In the genomic region with DNA sequence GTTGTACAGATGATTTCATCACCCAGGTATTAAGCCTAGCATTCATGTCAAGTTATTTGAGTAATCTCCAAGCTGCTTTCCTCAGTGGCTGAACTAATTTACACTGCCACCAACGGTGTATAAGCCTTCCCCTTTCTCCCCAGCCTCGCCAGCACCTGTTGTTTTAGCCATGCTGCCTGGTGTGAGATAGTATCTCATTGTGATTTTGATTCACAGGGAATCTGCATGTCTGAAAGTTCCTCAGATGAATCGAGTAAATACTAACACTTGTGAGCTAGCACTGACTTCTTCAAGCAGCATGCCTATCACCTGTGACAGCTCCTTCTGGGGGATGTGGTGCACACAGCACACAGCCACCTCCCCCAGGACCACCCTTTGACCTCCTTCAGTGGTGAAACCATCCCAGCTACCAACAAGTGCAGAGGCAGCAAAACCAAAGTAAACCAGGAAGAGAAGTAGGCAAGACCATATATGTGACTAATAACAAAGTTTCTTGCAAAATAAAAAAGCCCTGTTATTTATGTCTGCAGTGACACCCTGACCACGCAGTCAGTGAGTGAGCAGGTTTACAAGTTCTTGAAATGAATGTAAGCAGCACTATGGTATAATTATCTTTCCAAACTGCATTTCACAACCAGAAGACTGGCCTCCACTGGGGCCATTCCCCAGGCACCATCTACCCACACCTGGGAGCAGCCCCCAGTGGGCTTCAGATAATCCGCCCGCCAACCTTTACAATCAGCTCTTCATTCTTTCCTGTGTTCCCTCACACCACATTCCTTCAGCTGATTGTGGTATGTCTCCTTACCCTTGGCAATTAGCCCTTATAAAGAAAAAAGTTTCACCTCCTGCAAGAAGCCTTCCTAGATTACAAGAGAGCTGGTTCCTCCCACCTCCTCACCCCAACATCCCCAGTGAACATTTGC, we compare ENCODE assay signal across 10 cellular contexts.
DNase-seq lines count a peak whose midpoint lies in the region; ATAC-seq and TF ChIP-seq lines count a peak whose summit lies in the region.
"Had no signal": no experiment of that assay in that cellular context is flagged by ENCODE, and none has a peak within 500 bp of the region (broad histone marks: within the 10 kb centered on the region; RNA-seq: fewer than 3 reads in every experiment).

No MANE protein-coding gene starts in this region.

- no peaks in the 10 kb centered on the region for H3K9me3 ChIP-seq in RWPE2 (ENCODE audit: severe bottlenecking)
- no peaks in the 10 kb centered on the region for H3K9me3 ChIP-seq in iPS-20b (ENCODE audit: insufficient read depth, low read depth, low read length)
- H3K9me3 ChIP-seq in BE2C, result no peaks in the 10 kb centered on the region
- H3K9me3 ChIP-seq: esophagus squamous epithelium, pancreas had no signal

- TF ChIP-seq CTCF in RWPE2 (IDR thresholded peaks at IDR 0.05; ENCODE audit: poor library complexity, severe bottlenecking) (no peak), BE2C (IDR thresholded peaks at IDR 0.05; ENCODE audit: low read depth, low read length) (no peak)

- H3K27ac ChIP-seq in RWPE2 (ENCODE audit: poor library complexity, severe bottlenecking), result no peak overlapping the region
- peak overlapping the region; percentile 16 for H3K27ac ChIP-seq in iPS-20b (ENCODE audit: low read length)
- H3K27ac ChIP-seq: esophagus squamous epithelium, pancreas had no signal

- DNase-seq in CD1c-positive myeloid dendritic cell (ENCODE audit: extremely low spot score) (peak; percentile 77), HCEC 1CT (peak; percentile 71), RWPE2 (ENCODE audit: low spot score) (no peak), NCI-H82 treated with DMSO at 0.1 percent for 48 hours (lab: John Stamatoyannopoulos, UW; ENCODE audit: unreplicated experiment) (no peak), BE2C (no peak)
- DNase-seq in central memory CD4-positive, alpha-beta T cell, result no peak
- DNase-seq: esophagus squamous epithelium, pancreas had no signal

- H3K36me3 ChIP-seq in RWPE2 (ENCODE audit: low read depth) (no peaks in the 10 kb centered on the region), iPS-20b (ENCODE audit: insufficient read depth, low read depth, low read length) (no peaks in the 10 kb centered on the region), BE2C (no peaks in the 10 kb centered on the region)
- H3K36me3 ChIP-seq: esophagus squamous epithelium, pancreas had no signal

- H3K27me3 ChIP-seq in RWPE2 (ENCODE audit: insufficient read depth, poor library complexity, severe bottlenecking), result no peaks in the 10 kb centered on the region
- no peaks in the 10 kb centered on the region for H3K27me3 ChIP-seq in iPS-20b (ENCODE audit: insufficient read depth, low read length)
- no peaks in the 10 kb centered on the region for H3K27me3 ChIP-seq in BE2C
- H3K27me3 ChIP-seq: esophagus squamous epithelium, pancreas had no signal

- ATAC-seq in RWPE2 (ENCODE audit: low read depth), result peak; percentile 78
- no peak for ATAC-seq in GM19395 (IDR thresholded peaks at IDR 0.05; ENCODE audit: unreplicated experiment)

- H3K4me1 ChIP-seq in RWPE2 (ENCODE audit: insufficient read depth, poor library complexity, severe bottlenecking) (peaks cover 10% of the 10 kb centered on the region), iPS-20b (ENCODE audit: insufficient read depth, low read length) (peaks cover 31% of the 10 kb centered on the region), BE2C (no peaks in the 10 kb centered on the region)
- H3K4me1 ChIP-seq: pancreas had no signal

- peak overlapping the region; percentile 27; the same call in 1 of the 2 replicates for H3K9ac ChIP-seq in iPS-20b (ENCODE audit: low read depth, low read length)

- H3K4me3 ChIP-seq in RWPE2 (ENCODE audit: severe bottlenecking) (no peak overlapping the region), iPS-20b (ENCODE audit: low read length) (peak overlapping the region; percentile 32), BE2C (ENCODE audit: low read depth, low read length) (no peak overlapping the region)
- H3K4me3 ChIP-seq: esophagus squamous epithelium, pancreas had no signal

Comparison
In these comparisons a context has a peak if more than half of its experiments do, and no peak if none do; other contexts are left out.
1. DNase-seq: peak in CD1c-positive myeloid dendritic cell (single experiment) and HCEC 1CT (single experiment); none in RWPE2 (single experiment), central memory CD4-positive, alpha-beta T cell (single experiment), NCI-H82 treated with DMSO at 0.1 percent for 48 hours (single experiment) and BE2C (single experiment).